8 cellular contexts compared by ENCODE assay signal in genomic region chr10:73246783-73247508, GRCh38. TPM values are rescaled to one million over a fixed set of nuclear protein-coding genes. Genes with fewer than 3 reads are reported as not detected.
A peak's percentile ranks its signal among the peaks of the same experiment; 100 is the strongest.
DNase-seq lines count a peak whose midpoint lies in the region; ATAC-seq, FAIRE-seq and TF ChIP-seq lines count a peak whose summit lies in the region.

A gene with protein sequence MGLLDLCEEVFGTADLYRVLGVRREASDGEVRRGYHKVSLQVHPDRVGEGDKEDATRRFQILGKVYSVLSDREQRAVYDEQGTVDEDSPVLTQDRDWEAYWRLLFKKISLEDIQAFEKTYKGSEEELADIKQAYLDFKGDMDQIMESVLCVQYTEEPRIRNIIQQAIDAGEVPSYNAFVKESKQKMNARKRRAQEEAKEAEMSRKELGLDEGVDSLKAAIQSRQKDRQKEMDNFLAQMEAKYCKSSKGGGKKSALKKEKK (minus strand): TSS chr10:73247255. CDS start chr10:73247189, 66 bp downstream.

- FAIRE-seq in GM12892 (lab: Jason Lieb, UNC): peak; percentile 91

- H3K9me3 ChIP-seq in left ventricle myocardium inferior (replicated peaks) (no peaks in the 10 kb centered on the region), prostate gland (no peaks in the 10 kb centered on the region)

- H3K27ac ChIP-seq in left ventricle myocardium inferior (replicated peaks) (peak within 1 kb of the TSS; percentile 81), prostate gland (peak within 1 kb of the TSS; percentile 81 to 83), urinary bladder (ENCODE audit: low read depth) (peak within 1 kb of the TSS; percentile 81)

- H3K27me3 ChIP-seq in left ventricle myocardium inferior (ENCODE audit: low read depth): no peaks in the 10 kb centered on the region
- no peaks in the 10 kb centered on the region for H3K27me3 ChIP-seq in prostate gland (replicated peaks; ENCODE audit: insufficient read depth)

- DNase-seq in GM12892 (ENCODE audit: insufficient read length): peak; percentile 74
- peak; percentile 81 for DNase-seq in NCI-H1436 treated with DMSO at 0.1 percent for 48 hours (lab: John Stamatoyannopoulos, UW)
- peak; percentile 88 to 98 (median 93) for DNase-seq in T-helper 1 cell
- peak; percentile 84 for DNase-seq in amniotic epithelial cell (ENCODE audit: low read depth)
- peak; percentile 95 for DNase-seq in left ventricle myocardium inferior
- peak; percentile 95 for DNase-seq in prostate gland (ENCODE audit: low spot score)

- H3K36me3 ChIP-seq in left ventricle myocardium inferior (peaks cover 53% of the 10 kb centered on the region), prostate gland (no peaks in the 10 kb centered on the region), urinary bladder (ENCODE audit: insufficient read depth) (no peaks in the 10 kb centered on the region)

- intact Hi-C loops in left ventricle myocardium inferior (cut with micrococcal nuclease): no loop called here
- intact Hi-C loops in prostate gland (cut with DNase I): loop anchor here (5.0 kb wide), 1 partner anchor 150 kb away; the partner anchor contains the start of gene P4HA1

- H3K4me1 ChIP-seq in left ventricle myocardium inferior (peaks cover 53% of the 10 kb centered on the region), prostate gland (replicated peaks) (peaks cover 14% of the 10 kb centered on the region), urinary bladder (ENCODE audit: insufficient read depth) (no peaks in the 10 kb centered on the region)

- H3K4me3 ChIP-seq in left ventricle myocardium inferior (peak within 1 kb of the TSS; percentile 90), prostate gland (peak within 1 kb of the TSS; percentile 71 to 79), urinary bladder (ENCODE audit: low read depth, low read length) (peak within 1 kb of the TSS; percentile 79)

- no peak for TF ChIP-seq CTCF in left ventricle myocardium inferior (IDR thresholded peaks at IDR 0.05; ENCODE audit: borderline replicate concordance)
- TF ChIP-seq CTCF in prostate gland (IDR thresholded peaks at IDR 0.05): peak; percentile 7 to 52 (median 32)

- under 1% methylated on average over 55 of the region's 73 CpGs for WGBS in prostate gland
- under 1% methylated on average over 73 of the region's 73 CpGs for WGBS in urinary bladder

- ATAC-seq in HG02852 (IDR thresholded peaks at IDR 0.05; ENCODE audit: unreplicated experiment): peak; percentile 79

- peak; percentile 96 for TF ChIP-seq POLR2A in GM12892 (IDR thresholded peaks at IDR 0.05; ENCODE audit: low read depth, low read length)
- peak; percentile 75 for TF ChIP-seq POLR2A in prostate gland (IDR thresholded peaks at IDR 0.05)

RNA-seq across cellular contexts. Expression of the gene that starts here (rescaled TPM):
- 27.6 TPM for polyA plus RNA-seq in GM12892 (2012; ENCODE audit: missing spikeins)
- total RNA-seq in left ventricle myocardium inferior (8.6 TPM), prostate gland (10 to 100 TPM; 17.4 to 26.2 TPM), urinary bladder (27.8 TPM)
- polyA plus RNA-seq in urinary bladder: 12.7 TPM

Comparison
In these comparisons a context has a peak if more than half of its experiments do, and no peak if none do; other contexts are left out.
1. Peak in every context shown above with its lines: DNase-seq, ATAC-seq, H3K4me3 ChIP-seq and H3K27ac ChIP-seq.